ENCODE assay signal across 29 cellular contexts in the genomic region with DNA sequence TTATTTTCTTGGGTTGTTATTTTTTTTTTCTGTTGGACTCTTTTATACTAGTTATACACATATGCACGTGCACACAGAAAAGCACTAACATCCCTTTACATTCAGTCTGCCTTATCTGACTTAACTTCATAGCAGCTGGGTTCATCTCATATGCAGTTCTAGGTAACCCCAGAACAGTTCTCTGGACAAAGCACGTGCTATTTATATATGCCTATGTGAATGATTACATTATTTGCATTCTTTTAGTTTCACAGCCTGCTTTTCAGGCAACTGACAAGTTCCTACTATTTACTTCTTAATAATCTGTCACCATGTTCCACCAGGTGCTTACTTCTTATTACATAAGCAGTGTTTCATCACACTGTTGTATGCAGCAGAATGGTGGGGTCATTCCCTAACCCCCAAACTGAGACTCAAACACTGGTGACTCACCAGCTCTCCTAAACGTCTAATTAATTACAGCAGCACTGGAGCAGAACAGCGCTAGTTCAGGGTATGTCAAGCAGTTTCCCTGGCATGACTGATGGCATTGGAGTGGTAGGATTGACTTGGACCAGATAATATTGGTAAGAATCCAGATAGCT.
DNase-seq lines count a peak whose midpoint lies in the region; ATAC-seq and TF ChIP-seq lines count a peak whose summit lies in the region.
"Had no signal": no experiment of that assay in that cellular context is flagged by ENCODE, and none has a peak within 500 bp of the region (broad histone marks: within the 10 kb centered on the region; RNA-seq: fewer than 3 reads in every experiment).

No MANE protein-coding gene starts in this region.

- DNase-seq in M059J (ENCODE audit: low read depth) (peak; percentile 22), epithelial cell of proximal tubule (ENCODE audit: low read depth) (peak; percentile 56), retinal pigment epithelial cell (ENCODE audit: low read depth) (peak; percentile 4), nucleus accumbens (lab: John Stamatoyannopoulos, UW) (no peak), UCSD-AML1 (lab: John Stamatoyannopoulos, UW; ENCODE audit: unreplicated experiment) (no peak), putamen (ENCODE audit: low spot score) (no peak)
- no peak for DNase-seq in stimulated activated naive CD8-positive, alpha-beta T cell treated with anti-CD3 and anti-CD28 coated beads, Interleukin-15, amount 100 ng/mL, for 72 hours
- DNase-seq: activated CD4-positive, alpha-beta T cell treated with anti-CD3 and anti-CD28 coated beads for 4 hours; activated CD8-positive, alpha-beta memory T cell treated with anti-CD3 and anti-CD28 coated beads for 24 hours; activated effector memory CD4-positive, alpha-beta T cell treated with anti-CD3 and anti-CD28 coated beads, Interleukin-2, amount 50 U/mL, for 16 hours; activated naive CD8-positive, alpha-beta T cell treated with anti-CD3 and anti-CD28 coated beads, Interleukin-2, amount 10 ng/mL, durations not matched to agents 7 days and 5 days; body of pancreas; foreskin melanocyte; mesenchymal stem cell; MV-4-11; NCI-H146; NCI-H510A; NK-92 treated with Interleukin-12 subunit alpha and Interleukin-12 subunit beta, amount 100 ng/mL, for 24 hours; PC-3; right lobe of liver; Right ventricle myocardium superior; stimulated activated CD4-positive, alpha-beta T cell treated with anti-CD3 and anti-CD28 coated beads, Interleukin-4, amount 100 ng/mL, for 4 hours; T-helper 2 cell; upper lobe of left lung had no signal

- no peak overlapping the region for H3K4me3 Mint-ChIP-seq in stimulated activated naive CD8-positive, alpha-beta T cell treated with anti-CD3 and anti-CD28 coated beads, Interleukin-15, amount 100 ng/mL, for 72 hours
- H3K4me3 Mint-ChIP-seq: activated naive CD8-positive, alpha-beta T cell treated with anti-CD3 and anti-CD28 coated beads, Interleukin-2, amount 10 ng/mL, durations not matched to agents 7 days and 5 days; CD14-positive monocyte; neural crest cell; stimulated activated memory B cell treated with anti-CD40 and anti-IgM and Interleukin-4, amounts not matched to agents 10 μg/mL and 1 μg/mL and 100 μg/mL, for 72 hours had no signal

- H3K27ac Mint-ChIP-seq in stimulated activated naive CD8-positive, alpha-beta T cell treated with anti-CD3 and anti-CD28 coated beads, Interleukin-15, amount 100 ng/mL, for 72 hours, result no peak overlapping the region
- H3K27ac Mint-ChIP-seq: activated naive CD8-positive, alpha-beta T cell treated with anti-CD3 and anti-CD28 coated beads, Interleukin-2, amount 10 ng/mL, durations not matched to agents 7 days and 5 days; CD14-positive monocyte; stimulated activated memory B cell treated with anti-CD40 and anti-IgM and Interleukin-4, amounts not matched to agents 10 μg/mL and 1 μg/mL and 100 μg/mL, for 72 hours had no signal

- TF ChIP-seq CTCF in epithelial cell of proximal tubule (conservative IDR thresholded peaks at IDR 0.05; ENCODE audit: low read depth, low read length) (no peak), retinal pigment epithelial cell (conservative IDR thresholded peaks at IDR 0.05; ENCODE audit: low read depth, low read length) (no peak)

- H3K4me3 ChIP-seq in epithelial cell of proximal tubule (ENCODE audit: low read depth, low read length) (no peak overlapping the region), retinal pigment epithelial cell (ENCODE audit: low read length) (no peak overlapping the region)
- H3K4me3 ChIP-seq: body of pancreas, right lobe of liver, upper lobe of left lung had no signal

- H3K9me3 Mint-ChIP-seq in stimulated activated naive CD8-positive, alpha-beta T cell treated with anti-CD3 and anti-CD28 coated beads, Interleukin-15, amount 100 ng/mL, for 72 hours, result peaks cover 0 to 4% of the 10 kb centered on the region in 2 donors
- H3K9me3 Mint-ChIP-seq: activated naive CD8-positive, alpha-beta T cell treated with anti-CD3 and anti-CD28 coated beads, Interleukin-2, amount 10 ng/mL, durations not matched to agents 7 days and 5 days had no signal

- peak; percentile 67 for ATAC-seq in GM18511 (IDR thresholded peaks at IDR 0.05; ENCODE audit: unreplicated experiment)
- ATAC-seq in stimulated activated naive CD8-positive, alpha-beta T cell treated with anti-CD3 and anti-CD28 coated beads, Interleukin-15, amount 100 ng/mL, for 72 hours, result no peak
- ATAC-seq: body of pancreas; left lobe of liver; PC-3; right lobe of liver; stimulated activated memory B cell treated with anti-CD40 and anti-IgM and Interleukin-4, amounts not matched to agents 10 μg/mL and 1 μg/mL and 100 μg/mL, for 72 hours had no signal

- H3K27me3 Mint-ChIP-seq in stimulated activated naive CD8-positive, alpha-beta T cell treated with anti-CD3 and anti-CD28 coated beads, Interleukin-15, amount 100 ng/mL, for 72 hours, result peaks cover 14% of the 10 kb centered on the region
- H3K27me3 Mint-ChIP-seq: stimulated activated memory B cell treated with anti-CD40 and anti-IgM and Interleukin-4, amounts not matched to agents 10 μg/mL and 1 μg/mL and 100 μg/mL, for 72 hours had no signal

- H3K4me1 Mint-ChIP-seq in stimulated activated naive CD8-positive, alpha-beta T cell treated with anti-CD3 and anti-CD28 coated beads, Interleukin-15, amount 100 ng/mL, for 72 hours, result no peaks in the 10 kb centered on the region
- H3K4me1 Mint-ChIP-seq: activated naive CD8-positive, alpha-beta T cell treated with anti-CD3 and anti-CD28 coated beads, Interleukin-2, amount 10 ng/mL, durations not matched to agents 7 days and 5 days; CD14-positive monocyte; stimulated activated memory B cell treated with anti-CD40 and anti-IgM and Interleukin-4, amounts not matched to agents 10 μg/mL and 1 μg/mL and 100 μg/mL, for 72 hours had no signal

Comparison
In these comparisons a context has a peak if more than half of its experiments do, and no peak if none do; other contexts are left out.
1. DNase-seq: peak in M059J (single experiment), epithelial cell of proximal tubule (single experiment) and retinal pigment epithelial cell (single experiment); none in nucleus accumbens (0 of 56), UCSD-AML1 (single experiment), putamen (single experiment) and stimulated activated naive CD8-positive, alpha-beta T cell treated with anti-CD3 and anti-CD28 coated beads, Interleukin-15, amount 100 ng/mL, for 72 hours (0 of 2).